In genomic region chr1:14723401-14723800, GRCh38 we compare ENCODE assay signal across 28 cellular contexts.
"Had no signal": no experiment of that assay in that cellular context is flagged by ENCODE, and none has a peak within 500 bp of the region (broad histone marks: within the 10 kb centered on the region; RNA-seq: fewer than 3 reads in every experiment).

No MANE protein-coding gene starts in this region.

- H3K27me3 ChIP-seq: ascending aorta, cardiac muscle cell had no signal

- H3K4me3 ChIP-seq: ascending aorta, cardiac muscle cell, PC-9 had no signal

- H3K27me3 Mint-ChIP-seq: activated CD4-positive, alpha-beta T cell treated with anti-CD3 and anti-CD28 coated beads, Interleukin-2, amount 10 ng/mL, durations not matched to agents 24 days and 14 days; activated naive CD8-positive, alpha-beta T cell treated with anti-CD3 and anti-CD28 coated beads, Interleukin-2, amount 10 ng/mL, durations not matched to agents 7 days and 5 days had no signal

- DNase-seq: activated CD4-positive, alpha-beta T cell treated with anti-CD3 and anti-CD28 coated beads, Interleukin-2, amount 10 ng/mL, durations not matched to agents 24 days and 14 days; activated CD4-positive, alpha-beta T cell treated with anti-CD3 and anti-CD28 coated beads, Interleukin-2, amount 50 U/mL, for 4 hours; activated CD8-positive, alpha-beta T cell treated with anti-CD3 and anti-CD28 coated beads for 36 hours; activated gamma-delta T cell; activated naive CD4-positive, alpha-beta T cell treated with Interleukin-2 at 50 U/mL for 16 hours; activated naive CD8-positive, alpha-beta T cell treated with anti-CD3 and anti-CD28 coated beads, Interleukin-2, amount 10 ng/mL, durations not matched to agents 7 days and 5 days; activated T-cell treated with anti-CD3 and anti-CD28 coated beads, Interleukin-2, amount 50 U/mL, for 1 hour; amygdala; NCI-H1092 treated with DMSO at 0.1 percent for 48 hours; NCI-H1417; NCI-H146; NCI-H187; NCI-H2029 treated with DMSO at 0.1 percent for 48 hours; NCI-H2107; NCI-H2171; NCI-H510A; NCI-H526; NCI-H748 treated with DMSO at 0.1 percent for 48 hours; NK-92 treated with Interleukin-12 subunit alpha and Interleukin-12 subunit beta, amount 100 ng/mL, for 24 hours; PC-9; Right ventricle myocardium superior; SW 1271; T-helper 1 cell had no signal

- H3K4me1 Mint-ChIP-seq: activated CD4-positive, alpha-beta T cell treated with anti-CD3 and anti-CD28 coated beads, Interleukin-2, amount 10 ng/mL, durations not matched to agents 24 days and 14 days; activated naive CD4-positive, alpha-beta T cell treated with anti-CD3 and anti-CD28 coated beads, Interleukin-2, amount 50 U/mL, for 24 hours; activated naive CD8-positive, alpha-beta T cell treated with anti-CD3 and anti-CD28 coated beads, Interleukin-2, amount 10 ng/mL, durations not matched to agents 7 days and 5 days; central memory CD8-positive, alpha-beta T cell had no signal

- H3K4me2 ChIP-seq: PC-9 had no signal

- H2AFZ ChIP-seq: PC-9 had no signal

- H3K9me3 Mint-ChIP-seq: activated naive CD4-positive, alpha-beta T cell treated with anti-CD3 and anti-CD28 coated beads, Interleukin-2, amount 50 U/mL, for 24 hours; activated T-helper 2 cell treated with anti-CD3 and anti-CD28 coated beads, Interferon-gamma antibody, Interleukin-2, Interleukin-4, amounts not matched to agents 10 μg/mL and 5 μg/mL and 100 μg/mL, durations not matched to agents 14 hours and 24 hours and 36 hours had no signal

- H3K4me3 Mint-ChIP-seq: activated CD4-positive, alpha-beta T cell treated with anti-CD3 and anti-CD28 coated beads, Interleukin-2, amount 10 ng/mL, durations not matched to agents 24 days and 14 days; activated CD8-positive, alpha-beta T cell treated with anti-CD3 and anti-CD28 coated beads for 36 hours; activated naive CD4-positive, alpha-beta T cell treated with anti-CD3 and anti-CD28 coated beads, Interleukin-2, amount 50 U/mL, for 24 hours; activated naive CD8-positive, alpha-beta T cell treated with anti-CD3 and anti-CD28 coated beads, Interleukin-2, amount 10 ng/mL, durations not matched to agents 7 days and 5 days; central memory CD8-positive, alpha-beta T cell had no signal

- H3K4me1 ChIP-seq: ascending aorta had no signal

- ATAC-seq: activated CD8-positive, alpha-beta T cell treated with anti-CD3 and anti-CD28 coated beads for 36 hours had no signal

- H3K27ac Mint-ChIP-seq: activated CD4-positive, alpha-beta T cell treated with anti-CD3 and anti-CD28 coated beads, Interleukin-2, amount 10 ng/mL, durations not matched to agents 24 days and 14 days; activated CD8-positive, alpha-beta T cell treated with anti-CD3 and anti-CD28 coated beads for 36 hours; activated naive CD4-positive, alpha-beta T cell treated with anti-CD3 and anti-CD28 coated beads, Interleukin-2, amount 50 U/mL, for 24 hours; activated naive CD8-positive, alpha-beta T cell treated with anti-CD3 and anti-CD28 coated beads, Interleukin-2, amount 10 ng/mL, durations not matched to agents 7 days and 5 days; activated T-helper 2 cell treated with anti-CD3 and anti-CD28 coated beads, Interferon-gamma antibody, Interleukin-2, Interleukin-4, amounts not matched to agents 10 μg/mL and 5 μg/mL and 100 μg/mL, durations not matched to agents 14 hours and 24 hours and 36 hours had no signal

- H3K36me3 Mint-ChIP-seq: activated naive CD4-positive, alpha-beta T cell treated with anti-CD3 and anti-CD28 coated beads, Interleukin-2, amount 50 U/mL, for 24 hours; activated naive CD8-positive, alpha-beta T cell treated with anti-CD3 and anti-CD28 coated beads, Interleukin-2, amount 10 ng/mL, durations not matched to agents 7 days and 5 days had no signal

- H3K36me3 ChIP-seq: ascending aorta, cardiac muscle cell had no signal

- H3K9me3 ChIP-seq: ascending aorta had no signal

- H3K27ac ChIP-seq: ascending aorta, cardiac muscle cell, PC-9 had no signal
